In genomic region chr7:132764762-132765161, GRCh38 we compare ENCODE assay signal across 22 cellular contexts.
DNase-seq lines count a peak whose midpoint lies in the region; ATAC-seq and TF ChIP-seq lines count a peak whose summit lies in the region.
"Had no signal": no experiment of that assay in that cellular context is flagged by ENCODE, and none has a peak within 500 bp of the region (broad histone marks: within the 10 kb centered on the region; RNA-seq: fewer than 3 reads in every experiment).

No MANE protein-coding gene starts in this region.

- no peak overlapping the region for H2AFZ ChIP-seq in mammary epithelial cell (ENCODE audit: low read depth, low read length)

- intact Hi-C loops in mammary epithelial cell (cut with micrococcal nuclease): no loop called here

- CTCF ChIA-PET in mammary epithelial cell (lab: Charles Lee; ENCODE audit: low non-redundant PET): no interaction called here

- BruUV-seq in mammary epithelial cell (replicated peaks; lab: Mats Ljungman, UMichigan): no TSS peak

- H4K20me1 ChIP-seq in mammary epithelial cell (ENCODE audit: insufficient read depth, low read length): no peaks in the 10 kb centered on the region
- H4K20me1 ChIP-seq: BLaER1 treated with 17β-estradiol and CSF1 and Interleukin-3, amounts not matched to agents 10 nM and 100 nM had no signal

- WGBS in mammary epithelial cell (ENCODE audit: low coverage, missing lambda C conversion rate): 56% methylated on average over 5 of the region's 5 CpGs

- in situ Hi-C loops in mammary epithelial cell (cut with MboI; ENCODE audit: low sequenced_read_pairs in 2 of 2): no loop called here

- H3K4me3 ChIP-seq in mammary epithelial cell (replicated peaks in 1 of 3; ENCODE audit: insufficient read depth in 1 of 3, low read depth in 2 of 3, low read length in 3 of 3): no peak overlapping the region
- H3K4me3 ChIP-seq: A549; BLaER1 treated with 17β-estradiol and CSF1 and Interleukin-3, amounts not matched to agents 10 nM and 100 nM; GM23338 had no signal

- no peak overlapping the region for H3K4me2 ChIP-seq in mammary epithelial cell (ENCODE audit: insufficient read depth, low read depth, low read length)
- H3K4me2 ChIP-seq: GM23338 had no signal

- no peaks in the 10 kb centered on the region for H3K79me2 ChIP-seq in mammary epithelial cell (ENCODE audit: insufficient read depth, low read length)

- no peak overlapping the region for H3K9ac ChIP-seq in mammary epithelial cell (ENCODE audit: insufficient read depth, low read length)
- H3K9ac ChIP-seq: BLaER1 treated with 17β-estradiol and CSF1 and Interleukin-3, amounts not matched to agents 10 nM and 100 nM had no signal

- no peak for ATAC-seq in HG02840 (IDR thresholded peaks at IDR 0.05; ENCODE audit: low FRiP score, unreplicated experiment)
- ATAC-seq: GM23338, HCT116 had no signal

- no peak overlapping the region for H3K27ac ChIP-seq in mammary epithelial cell (ENCODE audit: insufficient read depth, low read depth, low read length)
- H3K27ac ChIP-seq: 22Rv1; A549; BLaER1 treated with 17β-estradiol and CSF1 and Interleukin-3, amounts not matched to agents 10 nM and 100 nM had no signal

- TF ChIP-seq CTCF in mammary epithelial cell (conservative IDR thresholded peaks at IDR 0.05 in 1 of 2, IDR thresholded peaks at IDR 0.05 in 1 of 2; ENCODE audit: extremely low read depth in 1 of 2, insufficient read depth in 1 of 2, low read depth in 1 of 2, low read length in 2 of 2): no peak

- dilution Hi-C loops in mammary epithelial cell (cut with HindIII; ENCODE audit: low sequenced_read_pairs): no loop called here

- no peaks in the 10 kb centered on the region for H3K9me3 ChIP-seq in mammary epithelial cell (replicated peaks; ENCODE audit: insufficient read depth, low read length)
- H3K9me3 ChIP-seq: BE2C had no signal

- no peaks in the 10 kb centered on the region for H3K36me3 ChIP-seq in mammary epithelial cell (ENCODE audit: insufficient read depth, low read length)
- H3K36me3 ChIP-seq: BE2C; BLaER1 treated with 17β-estradiol and CSF1 and Interleukin-3, amounts not matched to agents 10 nM and 100 nM had no signal

- no peaks in the 10 kb centered on the region for H3K4me1 ChIP-seq in mammary epithelial cell (ENCODE audit: insufficient read depth, low read length)
- H3K4me1 ChIP-seq: BE2C had no signal

- peaks cover 2% of the 10 kb centered on the region for H3K27me3 ChIP-seq in mammary epithelial cell (ENCODE audit: insufficient read depth, low read length)
- H3K27me3 ChIP-seq: BE2C; BLaER1 treated with 17β-estradiol and CSF1 and Interleukin-3, amounts not matched to agents 10 nM and 100 nM had no signal

- peak; percentile 17 for DNase-seq in NK-92 treated with Interleukin-12 subunit alpha and Interleukin-12 subunit beta, amount 100 ng/mL, for 24 hours (lab: John Stamatoyannopoulos, UW)
- no peak for DNase-seq in NK-92 (lab: John Stamatoyannopoulos, UW; ENCODE audit: unreplicated experiment)
- peak; percentile 32 for DNase-seq in LHCN-M2 (ENCODE audit: low read depth)
- peak; percentile 16 for DNase-seq in RPMI7951 (ENCODE audit: low read depth)
- DNase-seq in mammary epithelial cell: peak; percentile 53
- DNase-seq in EL: no peak
- no peak for DNase-seq in NCI-H2171 (lab: John Stamatoyannopoulos, UW)
- DNase-seq: ACHN; AML-193; BE2C; CD4-positive, alpha-beta T cell; CD8-positive, alpha-beta memory T cell; DMS 273 treated with DMSO at 0.1 percent for 48 hours; DMS79; GF-D8; H9 had no signal

Comparison
In these comparisons a context has a peak if more than half of its experiments do, and no peak if none do; other contexts are left out.
1. DNase-seq: peak in NK-92 treated with Interleukin-12 subunit alpha and Interleukin-12 subunit beta, amount 100 ng/mL, for 24 hours (single experiment), LHCN-M2 (single experiment), RPMI7951 (single experiment) and mammary epithelial cell (single experiment); none in NK-92 (single experiment), EL (single experiment) and NCI-H2171 (single experiment).